Comparison of ENCODE assay signal across 18 cellular contexts in genomic region chrX:768596-768995, GRCh38.
DNase-seq lines count a peak whose midpoint lies in the region; ATAC-seq and TF ChIP-seq lines count a peak whose summit lies in the region.
"Had no signal": no experiment of that assay in that cellular context is flagged by ENCODE, and none has a peak within 500 bp of the region (broad histone marks: within the 10 kb centered on the region; RNA-seq: fewer than 3 reads in every experiment).

No MANE protein-coding gene starts in this region.

- H3K4me1 ChIP-seq in DOHH2 (ENCODE audit: control insufficient read depth, low read length), result peaks cover 58% of the 10 kb centered on the region
- H3K4me1 ChIP-seq: BE2C had no signal

- no peak for ATAC-seq in GM21423 (IDR thresholded peaks at IDR 0.05; ENCODE audit: unreplicated experiment)
- ATAC-seq: HCT116 had no signal

- H3K9me3 Mint-ChIP-seq in chondrocyte (ENCODE audit: low read depth), result no peaks in the 10 kb centered on the region
- H3K9me3 Mint-ChIP-seq: HFFc6 had no signal

- TF ChIP-seq CTCF in DOHH2 (IDR thresholded peaks at IDR 0.05; ENCODE audit: low read depth, low read length, poor library complexity, severe bottlenecking) (no peak), chondrocyte (IDR thresholded peaks at IDR 0.05) (no peak)

- no peaks in the 10 kb centered on the region for H3K79me2 ChIP-seq in DOHH2 (ENCODE audit: control insufficient read depth, low read length)

- no peaks in the 10 kb centered on the region for H4K20me1 ChIP-seq in DOHH2 (ENCODE audit: control insufficient read depth, insufficient read depth, low read depth, low read length)

- H3F3A ChIP-seq in DOHH2 (ENCODE audit: control insufficient read depth, insufficient read depth), result no peaks in the 10 kb centered on the region; the same call in 1 of the 2 replicates

- no peaks in the 10 kb centered on the region for H3K4me1 Mint-ChIP-seq in chondrocyte (ENCODE audit: low read depth)
- H3K4me1 Mint-ChIP-seq: CD14-positive monocyte; CD4-positive, alpha-beta memory T cell had no signal

- H3K36me3 Mint-ChIP-seq in chondrocyte (ENCODE audit: low read depth), result no peaks in the 10 kb centered on the region
- H3K36me3 Mint-ChIP-seq: CD14-positive monocyte; CD4-positive, alpha-beta memory T cell had no signal

- peaks cover 15% of the 10 kb centered on the region for H3K27me3 Mint-ChIP-seq in chondrocyte (ENCODE audit: low read depth)
- H3K27me3 Mint-ChIP-seq: CD4-positive, alpha-beta memory T cell had no signal

- DNase-seq in chondrocyte (ENCODE audit: low spot score) (peak; percentile 25), posterior vena cava (ENCODE audit: low spot score) (peak; percentile 9), cardiac septum (ENCODE audit: low spot score) (no peak), islet precursor cell (no peak)
- DNase-seq in activated naive CD4-positive, alpha-beta T cell (lab: John Stamatoyannopoulos, UW), result no peak
- DNase-seq: ACHN; BE2C; CD4-positive, alpha-beta memory T cell; DMS153; DMS79; GF-D8; GM23248; HFFc6 had no signal

- H3K9me3 ChIP-seq in DOHH2 (ENCODE audit: control insufficient read depth, insufficient read depth, low read length), result no peaks in the 10 kb centered on the region
- H3K9me3 ChIP-seq: BE2C had no signal

- H3K4me2 ChIP-seq in DOHH2 (ENCODE audit: low read length), result peak overlapping the region; percentile 66

- no peaks in the 10 kb centered on the region for H3K9me2 ChIP-seq in DOHH2 (replicated peaks; ENCODE audit: control insufficient read depth, low read length)

- no peak overlapping the region for H3K4me3 Mint-ChIP-seq in chondrocyte (ENCODE audit: unreplicated experiment)
- H3K4me3 Mint-ChIP-seq: CD14-positive monocyte; CD4-positive, alpha-beta memory T cell; HFFc6 had no signal

- H3K36me3 ChIP-seq in DOHH2 (ENCODE audit: control insufficient read depth, low read length), result no peaks in the 10 kb centered on the region
- H3K36me3 ChIP-seq: BE2C had no signal

- no peaks in the 10 kb centered on the region for H3K27me3 ChIP-seq in DOHH2 (ENCODE audit: control insufficient read depth, low read length)
- H3K27me3 ChIP-seq: BE2C had no signal

- peak overlapping the region; percentile 74 for H3K27ac ChIP-seq in DOHH2 (ENCODE audit: low read depth, low read length)
- H3K27ac ChIP-seq: GM23248, HL-60 had no signal

- no peak overlapping the region; the same call in 1 of the 2 replicates for H3K4me3 ChIP-seq in DOHH2 (ENCODE audit: low read length)
- H3K4me3 ChIP-seq: GM23248 had no signal

- no peak overlapping the region for H3K27ac Mint-ChIP-seq in chondrocyte (ENCODE audit: unreplicated experiment)
- H3K27ac Mint-ChIP-seq: CD14-positive monocyte; CD4-positive, alpha-beta memory T cell; HFFc6 had no signal

- intact Hi-C loops in posterior vena cava (cut with DNase I), result no loop called here
- intact Hi-C loops in cardiac septum (cut with DNase I), result no loop called here

Comparison
In these comparisons a context has a peak if more than half of its experiments do, and no peak if none do; other contexts are left out.
1. DNase-seq: peak in chondrocyte (single experiment) and posterior vena cava (single experiment); none in cardiac septum (single experiment), activated naive CD4-positive, alpha-beta T cell (0 of 4) and islet precursor cell (single experiment).